ENCODE assay signal across 1 cellular context in genomic region chr11:26420331-26420730, GRCh38.
TF ChIP-seq lines count a peak whose summit lies in the region.

No MANE protein-coding gene starts in this region.

TF ChIP-seq in H1, 55 proteins besides CTCF, POLR2A, EP300 and RAD21 (continued from another document):
- no peak for TF ChIP-seq KDM4A (IDR thresholded peaks at IDR 0.05; ENCODE audit: low read depth, low read length, severe bottlenecking)
- TF ChIP-seq ATF3 (IDR thresholded peaks at IDR 0.05; ENCODE audit: insufficient read depth, low read depth, low read length), result no peak
- TF ChIP-seq EGR1 (IDR thresholded peaks at IDR 0.05; ENCODE audit: borderline replicate concordance, low read depth, low read length), result no peak
- TF ChIP-seq USF2 (IDR thresholded peaks at IDR 0.05; ENCODE audit: low read length), result no peak
- TF ChIP-seq SP2 (IDR thresholded peaks at IDR 0.05; ENCODE audit: low read length), result no peak
- TF ChIP-seq CEBPB (IDR thresholded peaks at IDR 0.05; ENCODE audit: low read depth, low read length), result no peak
- TF ChIP-seq MAX (IDR thresholded peaks at IDR 0.05), result no peak
- TF ChIP-seq TAF7 (optimal IDR thresholded peaks at IDR 0.05; ENCODE audit: borderline replicate concordance, low read depth, low read length), result no peak
- TF ChIP-seq NANOG (IDR thresholded peaks at IDR 0.05; ENCODE audit: insufficient read depth, low read depth, low read length, poor library complexity, severe bottlenecking), result no peak
- no peak for TF ChIP-seq BACH1 (IDR thresholded peaks at IDR 0.05; ENCODE audit: low read length)
